21 cellular contexts compared by ENCODE assay signal in the genomic region with DNA sequence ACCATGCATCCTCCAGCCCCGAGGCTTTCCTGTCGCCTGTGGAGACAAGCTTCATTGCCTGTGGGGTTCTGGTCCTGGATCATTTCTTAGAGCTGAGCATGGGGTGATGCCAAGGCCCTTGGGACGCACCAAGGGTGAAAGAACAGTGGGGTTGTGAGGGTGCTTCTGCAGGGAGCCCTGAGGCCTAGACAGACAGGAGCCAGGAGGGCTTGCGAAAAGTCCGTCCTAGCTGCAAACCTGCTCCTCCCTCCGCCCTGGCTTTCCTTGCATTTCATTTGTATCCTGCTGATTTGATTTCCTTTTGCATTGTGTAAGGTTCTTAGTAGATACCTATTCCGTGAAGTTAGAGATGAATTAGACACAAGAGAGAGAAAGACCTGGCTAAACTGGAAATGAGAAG.
"Had no signal": no experiment of that assay in that cellular context is flagged by ENCODE, and none has a peak within 500 bp of the region (broad histone marks: within the 10 kb centered on the region; RNA-seq: fewer than 3 reads in every experiment).

No MANE protein-coding gene starts in this region.

- H3K4me1 ChIP-seq: body of pancreas, pancreas, right lobe of liver had no signal

- ATAC-seq: activated T-helper 17 cell treated with anti-CD3 and anti-CD28 coated beads, Interleukin-2, amount 50 U/mL, for 72 hours; body of pancreas; left cardiac atrium; naive thymus-derived CD4-positive, alpha-beta T cell; pancreas; right lobe of liver; stimulated activated naive CD8-positive, alpha-beta T cell treated with anti-CD3 and anti-CD28 coated beads, Interleukin-15, amount 100 ng/mL, for 72 hours had no signal

- H3K9me3 Mint-ChIP-seq: activated CD4-positive, alpha-beta memory T cell treated with anti-CD3 and anti-CD28 coated beads, Interleukin-2, amount 10 ng/mL, durations not matched to agents 7 days and 5 days; activated naive CD8-positive, alpha-beta T cell treated with anti-CD3 and anti-CD28 coated beads for 36 hours; activated T-helper 17 cell treated with anti-CD3 and anti-CD28 coated beads, Interleukin-2, amount 50 U/mL, for 72 hours; naive thymus-derived CD4-positive, alpha-beta T cell; stimulated activated naive CD8-positive, alpha-beta T cell treated with anti-CD3 and anti-CD28 coated beads, Interleukin-15, amount 100 ng/mL, for 72 hours; T-helper 2 cell treated with Interferon-gamma antibody and Interleukin-4, amounts not matched to agents 5 μg/mL and 100 μg/mL, for 36 hours; type B pancreatic cell had no signal

- H3K36me3 ChIP-seq: neutrophil, pancreas, right lobe of liver had no signal

- H3K27ac Mint-ChIP-seq: activated CD4-positive, alpha-beta memory T cell treated with anti-CD3 and anti-CD28 coated beads, Interleukin-2, amount 10 ng/mL, durations not matched to agents 7 days and 5 days; activated naive CD8-positive, alpha-beta T cell treated with anti-CD3 and anti-CD28 coated beads for 36 hours; activated T-helper 17 cell treated with anti-CD3 and anti-CD28 coated beads, Interleukin-2, amount 50 U/mL, for 72 hours; naive thymus-derived CD4-positive, alpha-beta T cell; stimulated activated naive CD8-positive, alpha-beta T cell treated with anti-CD3 and anti-CD28 coated beads, Interleukin-15, amount 100 ng/mL, for 72 hours; T-helper 2 cell treated with Interferon-gamma antibody and Interleukin-4, amounts not matched to agents 5 μg/mL and 100 μg/mL, for 36 hours; type B pancreatic cell had no signal

- H3K4me1 Mint-ChIP-seq: activated CD4-positive, alpha-beta memory T cell treated with anti-CD3 and anti-CD28 coated beads, Interleukin-2, amount 10 ng/mL, durations not matched to agents 7 days and 5 days; activated naive CD8-positive, alpha-beta T cell treated with anti-CD3 and anti-CD28 coated beads for 36 hours; activated T-helper 17 cell treated with anti-CD3 and anti-CD28 coated beads, Interleukin-2, amount 50 U/mL, for 72 hours; naive thymus-derived CD4-positive, alpha-beta T cell; stimulated activated naive CD8-positive, alpha-beta T cell treated with anti-CD3 and anti-CD28 coated beads, Interleukin-15, amount 100 ng/mL, for 72 hours had no signal

- DNase-seq: activated CD4-positive, alpha-beta memory T cell treated with anti-CD3 and anti-CD28 coated beads, Interleukin-2, amount 10 ng/mL, durations not matched to agents 7 days and 5 days; activated CD4-positive, alpha-beta T cell treated with anti-CD3 and anti-CD28 coated beads for 4 hours; activated naive CD4-positive, alpha-beta T cell; activated naive CD8-positive, alpha-beta T cell treated with anti-CD3 and anti-CD28 coated beads for 36 hours; activated T-cell treated with anti-CD3 and anti-CD28 coated beads, Interleukin-2, amount 50 U/mL, for 1 hour; amniotic stem cell; body of pancreas; caudate nucleus; left cardiac atrium; mesenchymal stem cell; naive thymus-derived CD4-positive, alpha-beta T cell; pancreas; right lobe of liver; small intestine; stimulated activated CD4-positive, alpha-beta T cell treated with anti-CD3 and anti-CD28 coated beads, Interleukin-15, amount 100 ng/mL, for 24 hours; stimulated activated CD4-positive, alpha-beta T cell treated with anti-CD3 and anti-CD28 coated beads, Interleukin-4, amount 100 ng/mL, for 1 hour; stimulated activated naive CD8-positive, alpha-beta T cell treated with anti-CD3 and anti-CD28 coated beads, Interleukin-15, amount 100 ng/mL, for 72 hours had no signal

- H3K36me3 Mint-ChIP-seq: activated naive CD8-positive, alpha-beta T cell treated with anti-CD3 and anti-CD28 coated beads for 36 hours; naive thymus-derived CD4-positive, alpha-beta T cell had no signal

- H3K27me3 Mint-ChIP-seq: activated CD4-positive, alpha-beta memory T cell treated with anti-CD3 and anti-CD28 coated beads, Interleukin-2, amount 10 ng/mL, durations not matched to agents 7 days and 5 days; activated naive CD8-positive, alpha-beta T cell treated with anti-CD3 and anti-CD28 coated beads for 36 hours had no signal

- H3K27me3 ChIP-seq: body of pancreas, neutrophil, pancreas, right lobe of liver had no signal

- H3K4me3 Mint-ChIP-seq: activated CD4-positive, alpha-beta memory T cell treated with anti-CD3 and anti-CD28 coated beads, Interleukin-2, amount 10 ng/mL, durations not matched to agents 7 days and 5 days; activated naive CD8-positive, alpha-beta T cell treated with anti-CD3 and anti-CD28 coated beads for 36 hours; activated T-helper 17 cell treated with anti-CD3 and anti-CD28 coated beads, Interleukin-2, amount 50 U/mL, for 72 hours; naive thymus-derived CD4-positive, alpha-beta T cell; stimulated activated naive CD8-positive, alpha-beta T cell treated with anti-CD3 and anti-CD28 coated beads, Interleukin-15, amount 100 ng/mL, for 72 hours; T-helper 2 cell treated with Interferon-gamma antibody and Interleukin-4, amounts not matched to agents 5 μg/mL and 100 μg/mL, for 36 hours; type B pancreatic cell had no signal

- H3K27ac ChIP-seq: body of pancreas, neutrophil, pancreas, right lobe of liver had no signal

- H3K4me3 ChIP-seq: body of pancreas, pancreas, right lobe of liver had no signal

- H3K9me3 ChIP-seq: body of pancreas, neutrophil, pancreas, right lobe of liver had no signal
